25 cellular contexts compared by ENCODE assay signal in genomic region chr2:27115485-27115884, GRCh38. TPM values are rescaled to one million over a fixed set of nuclear protein-coding genes. Genes with fewer than 3 reads are reported as not detected.
"Had no signal": no experiment of that assay in that cellular context is flagged by ENCODE, and none has a peak within 500 bp of the region (broad histone marks: within the 10 kb centered on the region; RNA-seq: fewer than 3 reads in every experiment).

No MANE protein-coding gene starts in this region.

- DNase-seq: colonic mucosa; dermis blood vessel endothelial cell; erythroblast; heart left ventricle; hippocampal formation; kidney glomerular epithelial cell; mesendoderm; naive thymus-derived CD4-positive, alpha-beta T cell; ovary; small intestine; stimulated activated CD4-positive, alpha-beta T cell treated with anti-CD3 and anti-CD28 coated beads, Interleukin-12 subunit alpha, Interleukin-12 subunit beta, amount 100 ng/mL, for 4 hours; stimulated activated naive CD4-positive, alpha-beta T cell; stomach; substantia nigra; transverse colon had no signal

- ATAC-seq: heart left ventricle; naive thymus-derived CD4-positive, alpha-beta T cell had no signal

- H3K9me3 ChIP-seq: colonic mucosa, heart left ventricle, ovary, right atrium auricular region, stomach, thoracic aorta, transverse colon had no signal

- H3K36me3 ChIP-seq: colonic mucosa, heart left ventricle, ovary, right atrium auricular region, stomach, thoracic aorta, transverse colon had no signal

- FAIRE-seq: frontal cortex, islet of Langerhans, small intestine had no signal

- H3K27me3 ChIP-seq: ovary, right atrium auricular region had no signal

- H3K4me3 ChIP-seq: colonic mucosa, heart left ventricle, ovary, right atrium auricular region, stomach, thoracic aorta, transverse colon had no signal

- H3K27ac ChIP-seq: colonic mucosa, heart left ventricle, ovary, right atrium auricular region, stomach, thoracic aorta, transverse colon had no signal

RNA-seq across cellular contexts. Expression of gene ABHD1, which starts 8.1 kb away (rescaled TPM):
- total RNA-seq: colonic mucosa, dermis blood vessel endothelial cell, glomerular endothelial cell, lung microvascular endothelial cell, stomach had no signal

RNA-seq across cellular contexts. Expression of gene PRR30, which starts 23.7 kb away (rescaled TPM):
- total RNA-seq: colonic mucosa; dermis blood vessel endothelial cell; frontal cortex; glomerular endothelial cell; heart left ventricle; liver; lung microvascular endothelial cell; naive thymus-derived CD4-positive, alpha-beta T cell; neural crest cell; ovary; posterior vena cava; right atrium auricular region; stomach; thoracic aorta; transverse colon; ureter had no signal
- polyA plus RNA-seq: heart left ventricle; liver; naive thymus-derived CD4-positive, alpha-beta T cell; ovary; small intestine; stomach had no signal
